In the genomic region with DNA sequence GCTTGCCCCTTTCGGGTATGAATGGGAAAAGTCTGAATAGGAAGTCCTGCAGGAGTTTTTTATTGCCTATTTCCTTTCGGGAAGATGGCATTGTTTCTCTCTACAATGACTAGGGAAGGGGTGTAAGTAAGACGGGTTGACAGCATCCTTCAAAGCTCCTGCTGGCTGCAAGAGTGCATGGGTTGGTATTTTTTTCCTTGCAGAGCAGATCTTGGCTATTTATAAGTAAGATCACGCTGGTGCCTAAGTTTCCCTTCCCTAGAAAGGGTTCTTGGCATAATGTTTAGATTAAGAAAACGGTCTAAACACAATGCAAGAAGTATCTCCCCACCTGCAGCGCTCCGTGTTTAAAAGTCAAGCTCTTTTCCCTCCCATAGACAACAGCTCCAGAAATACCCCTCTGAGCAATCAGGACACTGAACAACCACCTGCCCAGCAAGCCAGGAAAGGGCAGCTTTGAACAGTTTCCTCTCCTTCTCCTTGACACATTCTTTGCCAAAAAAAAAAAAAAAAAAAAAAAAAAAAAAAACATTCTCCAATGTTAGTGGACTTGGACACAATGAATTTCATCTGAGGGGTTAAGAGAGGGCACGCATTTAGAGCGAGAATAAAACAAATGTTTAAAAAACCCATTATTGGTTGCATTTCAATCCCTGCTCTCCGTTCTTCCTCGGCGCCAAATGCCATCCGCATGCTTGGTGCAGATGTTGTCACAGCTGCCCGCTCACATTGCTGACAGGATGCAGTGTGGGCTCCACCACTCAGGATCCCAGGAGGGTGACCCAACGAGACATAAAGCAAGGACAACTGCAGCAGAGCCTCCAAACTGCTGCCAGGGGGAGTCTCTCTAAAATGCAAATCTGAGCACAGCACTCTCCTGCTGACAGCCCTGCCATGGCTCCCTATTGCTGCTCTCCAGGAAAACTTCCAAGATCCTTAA, we compare ENCODE assay signal across 22 cellular contexts.
A peak's percentile ranks its signal among the peaks of the same experiment; 100 is the strongest.
DNase-seq lines count a peak whose midpoint lies in the region; ATAC-seq, FAIRE-seq and TF ChIP-seq lines count a peak whose summit lies in the region.
"Had no signal": no experiment of that assay in that cellular context is flagged by ENCODE, and none has a peak within 500 bp of the region (broad histone marks: within the 10 kb centered on the region; RNA-seq: fewer than 3 reads in every experiment).

No MANE protein-coding gene starts in this region.

- H2BK12ac ChIP-seq in H1 (ENCODE audit: low read depth, low read length) = no peak overlapping the region

- H3K79me1 ChIP-seq in H1 (ENCODE audit: low read depth, low read length) = no peaks in the 10 kb centered on the region

- FAIRE-seq in H1 (lab: Jason Lieb, UNC) = no peak
- FAIRE-seq: GM12891 had no signal

- H3K18ac ChIP-seq in H1 (ENCODE audit: extremely low read depth, low read length) = no peak overlapping the region

- H3K23ac ChIP-seq in H1 (ENCODE audit: insufficient read length) = no peak overlapping the region

- H3K14ac ChIP-seq in H1 (ENCODE audit: insufficient read length) = no peak overlapping the region

- no peaks in the 10 kb centered on the region for H4K20me1 ChIP-seq in BLaER1
- no peaks in the 10 kb centered on the region for H4K20me1 ChIP-seq in H1 (replicated peaks in 1 of 2; ENCODE audit: control insufficient read depth in 1 of 2, insufficient read depth in 2 of 2, low read length in 2 of 2)
- no peaks in the 10 kb centered on the region for H4K20me1 ChIP-seq in neural progenitor cell (ENCODE audit: low read depth)

- 77% methylated on average over 15 of the region's 15 CpGs; no CpG with 5 or more reads in 1 of the 2 experiments for WGBS in H1 (ENCODE audit: extremely low coverage in 1 of 2, insufficient coverage in 1 of 2, insufficient read length in 1 of 2, insufficient replicate concordance in 2 of 2, low coverage in 1 of 2, low lambda C conversion rate in 2 of 2, missing lambda C conversion rate in 1 of 2), 2 experiments

- H3K27me3 Mint-ChIP-seq in neural progenitor cell (ENCODE audit: insufficient read depth, low read depth) = peaks cover 12% of the 10 kb centered on the region

- no peak overlapping the region for H4K91ac ChIP-seq in H1 (replicated peaks; ENCODE audit: insufficient read length, low read length)

- H2AK5ac ChIP-seq in H1 (ENCODE audit: low read depth, low read length) = no peak overlapping the region

- H2BK20ac ChIP-seq in H1 (ENCODE audit: low read length) = no peak overlapping the region

- no peak for ATAC-seq in HG02938 (IDR thresholded peaks at IDR 0.05; ENCODE audit: unreplicated experiment)
- ATAC-seq: Panc1 had no signal

- POLR2A ChIA-PET in H1 (lab: Charles Lee; ENCODE audit: partially characterized antibody) = no interaction called here

- no peaks in the 10 kb centered on the region for H3K9me3 ChIP-seq in BLaER1
- no peaks in the 10 kb centered on the region for H3K9me3 ChIP-seq in H1 (ENCODE audit: insufficient read depth in 2 of 2, low read depth in 1 of 2, low read length in 1 of 2)
- H3K9me3 ChIP-seq in neural progenitor cell (ENCODE audit: low read depth) = no peaks in the 10 kb centered on the region

- H3K23me2 ChIP-seq in H1 (ENCODE audit: low read depth, low read length) = 0 out of 2 replicates have a peak, but pooled peaks cover 2% of the 10 kb centered on the region

- CTCF ChIA-PET in H1 (lab: Charles Lee; ENCODE audit: partially characterized antibody) = interaction anchor here (0.6 to 1.1 kb wide), 4 partner anchors 60 to 918 kb away, joined by 3 to 5 read pairs (median 3); no protein-coding TSS in a partner anchor

- DNase-seq in H7 (peak; percentile 32), H1 (ENCODE audit: low read depth in 1 of 2, low spot score in 2 of 2) (no peak), neural progenitor cell (ENCODE audit: low spot score) (peak; percentile 22), cerebellar cortex (ENCODE audit: low spot score) (no peak), HuH-7.5 (ENCODE audit: low spot score) (no peak)
- DNase-seq: CD8-positive, alpha-beta memory T cell; DMS 273 treated with DMSO at 0.1 percent for 48 hours; DMS79; GF-D8; IMR-90; KG1; MM.1S; NCI-H2029 treated with DMSO at 0.1 percent for 48 hours; NCI-H2227 treated with DMSO at 0.1 percent for 48 hours; NCI-H510A; NCI-H69; SHP77 treated with DMSO at 0.1 percent for 48 hours had no signal

- no peak for TF ChIP-seq CTCF in H1 (IDR thresholded peaks at IDR 0.05; ENCODE audit: control extremely low read depth in 1 of 3, insufficient read depth in 1 of 3, low read depth in 1 of 3, low read length in 3 of 3)
- TF ChIP-seq CTCF in neural progenitor cell (IDR thresholded peaks at IDR 0.05) = no peak

- TF ChIP-seq RAD21 in H1 (IDR thresholded peaks at IDR 0.05 in 1 of 2, conservative IDR thresholded peaks at IDR 0.05 in 1 of 2; ENCODE audit: low read depth in 2 of 2, low read length in 2 of 2) = no peak

- no peaks in the 10 kb centered on the region for H3K36me3 Mint-ChIP-seq in neural progenitor cell
- H3K36me3 Mint-ChIP-seq: CD8-positive, alpha-beta memory T cell had no signal

- no peak overlapping the region for H3K4me3 ChIP-seq in BLaER1
- no peak overlapping the region for H3K4me3 ChIP-seq in H7 (ENCODE audit: insufficient read depth, low read depth, low read length)
- no peak overlapping the region for H3K4me3 ChIP-seq in H1 (ENCODE audit: extremely low read depth in 1 of 4, insufficient read depth in 2 of 4, low read depth in 3 of 4, low read length in 4 of 4)
- no peak overlapping the region for H3K4me3 ChIP-seq in neural progenitor cell

- TF ChIP-seq EP300 in H1 (IDR thresholded peaks at IDR 0.05; ENCODE audit: borderline replicate concordance in 1 of 2, low read depth in 2 of 2, low read length in 2 of 2) = no peak

- H2BK5ac ChIP-seq in H1 (ENCODE audit: low read depth, low read length) = no peak overlapping the region

- H2BK15ac ChIP-seq in H1 (ENCODE audit: low read length) = 0 out of 2 replicates have a peak overlapping the region, but pooled peaks have one; percentile 72

- H3K9ac ChIP-seq in BLaER1 = no peak overlapping the region
- no peak overlapping the region for H3K9ac ChIP-seq in H1 (replicated peaks in 1 of 4; ENCODE audit: extremely low read depth in 1 of 4, low read depth in 3 of 4, low read length in 3 of 4)
- H3K9ac ChIP-seq in neural progenitor cell = no peak overlapping the region

- no peak overlapping the region for H2BK120ac ChIP-seq in H1 (replicated peaks; ENCODE audit: low read depth, low read length)

- H3K27ac Mint-ChIP-seq in neural progenitor cell = no peak overlapping the region
- H3K27ac Mint-ChIP-seq: CD8-positive, alpha-beta memory T cell had no signal

- H3K4ac ChIP-seq in H1 (replicated peaks; ENCODE audit: insufficient read length, low read depth, low read length) = no peak overlapping the region

- no peak for TF ChIP-seq POLR2A in H1 (IDR thresholded peaks at IDR 0.05; ENCODE audit: control extremely low read depth in 1 of 2, low read depth in 2 of 2, low read length in 2 of 2)

- H3K79me2 ChIP-seq in H1 (ENCODE audit: control insufficient read depth in 1 of 2, insufficient read depth in 2 of 2, low read length in 2 of 2) = no peaks in the 10 kb centered on the region
- no peaks in the 10 kb centered on the region for H3K79me2 ChIP-seq in neural progenitor cell (ENCODE audit: low read depth)

- H3F3A ChIP-seq in neural progenitor cell (ENCODE audit: low read depth) = no peaks in the 10 kb centered on the region

- H2AFZ ChIP-seq in H1 (ENCODE audit: low read length) = no peak overlapping the region
- no peak overlapping the region for H2AFZ ChIP-seq in neural progenitor cell (replicated peaks)

- H3K9me3 Mint-ChIP-seq in neural progenitor cell = no peaks in the 10 kb centered on the region

- peak overlapping the region; percentile 96 for H3K4me2 ChIP-seq in BLaER1
- no peak overlapping the region for H3K4me2 ChIP-seq in H1 (ENCODE audit: insufficient read depth in 1 of 2, low read depth in 2 of 2, low read length in 2 of 2)
- peak overlapping the region; percentile 42 for H3K4me2 ChIP-seq in neural progenitor cell

- H3K56ac ChIP-seq in H1 (replicated peaks; ENCODE audit: insufficient read length, low read depth, low read length) = no peak overlapping the region

- H3K27me3 ChIP-seq in BLaER1 = no peaks in the 10 kb centered on the region
- no peaks in the 10 kb centered on the region; the same call in 1 of the 2 replicates for H3K27me3 ChIP-seq in H7 (ENCODE audit: control insufficient read depth, insufficient read depth, low read length)
- H3K27me3 ChIP-seq in H1 (replicated peaks in 1 of 4; ENCODE audit: control insufficient read depth in 3 of 4, extremely low read depth in 1 of 4, insufficient read depth in 3 of 4, low read length in 3 of 4) = no peaks in the 10 kb centered on the region
- peaks cover 19% of the 10 kb centered on the region for H3K27me3 ChIP-seq in neural progenitor cell

- H3K4me1 Mint-ChIP-seq in neural progenitor cell = peaks cover 36% of the 10 kb centered on the region

- H4K8ac ChIP-seq in H1 (ENCODE audit: extremely low read depth, insufficient read depth, low read length) = no peak overlapping the region

- H3K27ac ChIP-seq in BLaER1 = no peak overlapping the region
- no peak overlapping the region for H3K27ac ChIP-seq in H1 (ENCODE audit: low read depth, low read length)
- no peak overlapping the region for H3K27ac ChIP-seq in neural progenitor cell
- H3K27ac ChIP-seq: C4-2B had no signal

- no peak overlapping the region for H4K5ac ChIP-seq in H1 (ENCODE audit: insufficient read length, low read depth, low read length)

- no peak overlapping the region for H3K4me3 Mint-ChIP-seq in neural progenitor cell
- H3K4me3 Mint-ChIP-seq: CD8-positive, alpha-beta memory T cell had no signal

- H3K4me1 ChIP-seq in BLaER1 = peaks cover 90% of the 10 kb centered on the region
- H3K4me1 ChIP-seq in H1 (replicated peaks in 1 of 4; ENCODE audit: control insufficient read depth in 3 of 4, insufficient read depth in 4 of 4, low read length in 3 of 4) = peaks cover 0 to 3% (median 0%) of the 10 kb centered on the region in 4 experiments; a peak in 4 of 7 replicates
- peaks cover 33% of the 10 kb centered on the region for H3K4me1 ChIP-seq in neural progenitor cell

- H3K36me3 ChIP-seq in BLaER1 = no peaks in the 10 kb centered on the region
- H3K36me3 ChIP-seq in H7 (replicated peaks; ENCODE audit: control insufficient read depth, insufficient read depth, low read length) = no peaks in the 10 kb centered on the region
- H3K36me3 ChIP-seq in H1 (ENCODE audit: control insufficient read depth in 2 of 4, insufficient read depth in 4 of 4, low read length in 3 of 4) = no peaks in the 10 kb centered on the region
- H3K36me3 ChIP-seq in neural progenitor cell = no peaks in the 10 kb centered on the region

TF ChIP-seq in H1, 55 proteins besides CTCF, POLR2A, EP300 and RAD21 (continues in another document):
- TF ChIP-seq NRF1 (IDR thresholded peaks at IDR 0.05; ENCODE audit: low read depth, low read length) (no peak), CBX8 (IDR thresholded peaks at IDR 0.05; ENCODE audit: borderline replicate concordance, low read depth, low read length) (no peak), PHF8 (conservative IDR thresholded peaks at IDR 0.05; ENCODE audit: low read depth, low read length) (no peak), RFX5 (IDR thresholded peaks at IDR 0.05; ENCODE audit: borderline replicate concordance, low read depth, low read length) (no peak)

Comparison
In these comparisons a context has a peak if more than half of its experiments do, and no peak if none do; other contexts are left out.
1. H3K4me2 ChIP-seq: peak in BLaER1 (single experiment) and neural progenitor cell (single experiment); none in H1 (0 of 2).
2. DNase-seq: peak in H7 (single experiment) and neural progenitor cell (single experiment); none in H1 (0 of 2), cerebellar cortex (single experiment) and HuH-7.5 (single experiment).